In genomic region chr22:39679652-39680051, GRCh38 we compare ENCODE assay signal across 37 cellular contexts.
"Had no signal": no experiment of that assay in that cellular context is flagged by ENCODE, and none has a peak within 500 bp of the region (broad histone marks: within the 10 kb centered on the region; RNA-seq: fewer than 3 reads in every experiment).

No MANE protein-coding gene starts in this region.

- H3K27me3 Mint-ChIP-seq: activated naive CD4-positive, alpha-beta T cell treated with anti-CD3 and anti-CD28 coated beads, Interleukin-2, amount 50 U/mL, for 24 hours; activated naive CD8-positive, alpha-beta T cell; activated T-cell treated with anti-CD3 and anti-CD28 coated beads, Interleukin-2, amount 50 U/mL, for 24 hours; activated T-helper 17 cell treated with anti-CD3 and anti-CD28 coated beads, Interleukin-2, amount 50 U/mL, for 72 hours had no signal

- H3K27ac ChIP-seq: adrenal gland, ascending aorta, body of pancreas, brain microvascular endothelial cell, breast epithelium, cardiac muscle cell had no signal

- H3K36me3 ChIP-seq: adrenal gland, ascending aorta, brain microvascular endothelial cell, breast epithelium, cardiac muscle cell had no signal

- H3K4me1 Mint-ChIP-seq: activated naive CD4-positive, alpha-beta T cell treated with anti-CD3 and anti-CD28 coated beads, Interleukin-2, amount 10 ng/mL, durations not matched to agents 7 days and 5 days; activated naive CD4-positive, alpha-beta T cell treated with anti-CD3 and anti-CD28 coated beads, Interleukin-2, amount 50 U/mL, for 24 hours; activated naive CD8-positive, alpha-beta T cell treated with anti-CD3 and anti-CD28 coated beads for 36 hours; activated naive CD8-positive, alpha-beta T cell treated with anti-CD3 and anti-CD28 coated beads, Interleukin-2, amount 10 ng/mL, durations not matched to agents 7 days and 5 days; activated T-helper 17 cell treated with anti-CD3 and anti-CD28 coated beads, Interleukin-2, amount 50 U/mL, for 72 hours had no signal

- H3K36me3 Mint-ChIP-seq: activated naive CD4-positive, alpha-beta T cell treated with anti-CD3 and anti-CD28 coated beads, Interleukin-2, amount 50 U/mL, for 72 hours; activated naive CD8-positive, alpha-beta T cell; activated naive CD8-positive, alpha-beta T cell treated with anti-CD3 and anti-CD28 coated beads for 36 hours; activated naive CD8-positive, alpha-beta T cell treated with anti-CD3 and anti-CD28 coated beads, Interleukin-2, amount 10 ng/mL, durations not matched to agents 7 days and 5 days had no signal

- H3K9me3 Mint-ChIP-seq: activated naive CD4-positive, alpha-beta T cell treated with anti-CD3 and anti-CD28 coated beads for 36 hours; activated naive CD4-positive, alpha-beta T cell treated with anti-CD3 and anti-CD28 coated beads, Interleukin-2, amount 10 ng/mL, durations not matched to agents 7 days and 5 days; activated naive CD4-positive, alpha-beta T cell treated with anti-CD3 and anti-CD28 coated beads, Interleukin-2, amount 50 U/mL, for 24 hours; activated naive CD4-positive, alpha-beta T cell treated with anti-CD3 and anti-CD28 coated beads, Interleukin-2, amount 50 U/mL, for 72 hours; activated naive CD8-positive, alpha-beta T cell treated with anti-CD3 and anti-CD28 coated beads for 36 hours; activated naive CD8-positive, alpha-beta T cell treated with anti-CD3 and anti-CD28 coated beads, Interleukin-2, amount 10 ng/mL, durations not matched to agents 7 days and 5 days; activated T-cell treated with anti-CD3 and anti-CD28 coated beads, Interleukin-2, amount 50 U/mL, for 24 hours; activated T-cell treated with anti-CD3 and anti-CD28 coated beads, Interleukin-2, amount 50 U/mL, for 4 hours; activated T-cell treated with anti-CD3 and anti-CD28 coated beads, Interleukin-2, amount 50 U/mL, for 72 hours; activated T-helper 1 cell treated with anti-CD3 and anti-CD28 coated beads, Interleukin-12 subunit alpha, Interleukin-12 subunit beta, Interleukin-2, Interleukin-4 antibody, amounts not matched to agents 30 ng/mL and 10 ng/mL and 1 ng/mL, durations not matched to agents 14 hours and 24 hours and 36 hours; activated T-helper 17 cell treated with anti-CD3 and anti-CD28 coated beads, Interleukin-2, amount 50 U/mL, for 72 hours; activated T-helper 2 cell treated with anti-CD3 and anti-CD28 coated beads, Interferon-gamma antibody, Interleukin-2, Interleukin-4, amounts not matched to agents 10 μg/mL and 5 μg/mL and 100 μg/mL, durations not matched to agents 14 hours and 24 hours and 36 hours; central memory CD8-positive, alpha-beta T cell had no signal

- H3K9me3 ChIP-seq: adrenal gland, ascending aorta, body of pancreas, breast epithelium had no signal

- H3K4me1 ChIP-seq: adrenal gland, ascending aorta, body of pancreas, breast epithelium had no signal

- H3K27ac Mint-ChIP-seq: activated naive CD4-positive, alpha-beta T cell treated with anti-CD3 and anti-CD28 coated beads for 36 hours; activated naive CD4-positive, alpha-beta T cell treated with anti-CD3 and anti-CD28 coated beads, Interleukin-2, amount 10 ng/mL, durations not matched to agents 7 days and 5 days; activated naive CD4-positive, alpha-beta T cell treated with anti-CD3 and anti-CD28 coated beads, Interleukin-2, amount 50 U/mL, for 72 hours; activated naive CD8-positive, alpha-beta T cell; activated naive CD8-positive, alpha-beta T cell treated with anti-CD3 and anti-CD28 coated beads for 36 hours; activated naive CD8-positive, alpha-beta T cell treated with anti-CD3 and anti-CD28 coated beads, Interleukin-2, amount 10 ng/mL, durations not matched to agents 7 days and 5 days; activated T-cell treated with anti-CD3 and anti-CD28 coated beads, Interleukin-2, amount 50 U/mL, for 24 hours; activated T-cell treated with anti-CD3 and anti-CD28 coated beads, Interleukin-2, amount 50 U/mL, for 72 hours; activated T-helper 1 cell treated with anti-CD3 and anti-CD28 coated beads, Interleukin-12 subunit alpha, Interleukin-12 subunit beta, Interleukin-2, Interleukin-4 antibody, amounts not matched to agents 30 ng/mL and 10 ng/mL and 1 ng/mL, durations not matched to agents 14 hours and 24 hours and 36 hours; activated T-helper 17 cell treated with anti-CD3 and anti-CD28 coated beads, Interleukin-2, amount 50 U/mL, for 72 hours; activated T-helper 2 cell treated with anti-CD3 and anti-CD28 coated beads, Interferon-gamma antibody, Interleukin-2, Interleukin-4, amounts not matched to agents 10 μg/mL and 5 μg/mL and 100 μg/mL, durations not matched to agents 14 hours and 24 hours and 36 hours; brain had no signal

- DNase-seq: activated effector memory CD4-positive, alpha-beta T cell treated with anti-CD3 and anti-CD28 coated beads, Interleukin-2, amount 50 U/mL, for 16 hours; activated effector memory CD4-positive, alpha-beta T cell treated with Interleukin-2 at 50 U/mL for 16 hours; activated gamma-delta T cell; activated gamma-delta T cell treated with Interleukin-2 at 50 U/mL for 16 hours; activated naive CD4-positive, alpha-beta T cell; activated naive CD4-positive, alpha-beta T cell treated with anti-CD3 and anti-CD28 coated beads for 36 hours; activated naive CD4-positive, alpha-beta T cell treated with anti-CD3 and anti-CD28 coated beads, Interleukin-2, amount 10 ng/mL, durations not matched to agents 7 days and 5 days; activated naive CD4-positive, alpha-beta T cell treated with anti-CD3 and anti-CD28 coated beads, Interleukin-2, amount 50 U/mL, for 16 hours; activated naive CD4-positive, alpha-beta T cell treated with Interleukin-2 at 50 U/mL for 16 hours; activated naive CD8-positive, alpha-beta T cell treated with anti-CD3 and anti-CD28 coated beads for 36 hours; activated naive CD8-positive, alpha-beta T cell treated with anti-CD3 and anti-CD28 coated beads, Interleukin-2, amount 10 ng/mL, durations not matched to agents 7 days and 5 days; activated T-cell treated with anti-CD3 and anti-CD28 coated beads, Interleukin-2, amount 50 U/mL, for 1 hour; activated T-cell treated with anti-CD3 and anti-CD28 coated beads, Interleukin-2, amount 50 U/mL, for 24 hours; activated T-cell treated with anti-CD3 and anti-CD28 coated beads, Interleukin-2, amount 50 U/mL, for 4 hours; activated T-cell treated with anti-CD3 and anti-CD28 coated beads, Interleukin-2, amount 50 U/mL, for 48 hours; activated T-cell treated with anti-CD3 and anti-CD28 coated beads, Interleukin-2, amount 50 U/mL, for 72 hours; adrenal gland; amniotic stem cell; amygdala; anterior cingulate cortex; aorta; body of pancreas; brain microvascular endothelial cell; caudate nucleus; central memory CD4-positive, alpha-beta T cell; cerebellar nuclear complex had no signal

- H3K4me3 Mint-ChIP-seq: activated naive CD4-positive, alpha-beta T cell treated with anti-CD3 and anti-CD28 coated beads for 36 hours; activated naive CD4-positive, alpha-beta T cell treated with anti-CD3 and anti-CD28 coated beads, Interleukin-2, amount 10 ng/mL, durations not matched to agents 7 days and 5 days; activated naive CD4-positive, alpha-beta T cell treated with anti-CD3 and anti-CD28 coated beads, Interleukin-2, amount 50 U/mL, for 24 hours; activated naive CD8-positive, alpha-beta T cell; activated naive CD8-positive, alpha-beta T cell treated with anti-CD3 and anti-CD28 coated beads for 36 hours; activated naive CD8-positive, alpha-beta T cell treated with anti-CD3 and anti-CD28 coated beads, Interleukin-2, amount 10 ng/mL, durations not matched to agents 7 days and 5 days; activated T-cell treated with anti-CD3 and anti-CD28 coated beads, Interleukin-2, amount 50 U/mL, for 24 hours; activated T-cell treated with anti-CD3 and anti-CD28 coated beads, Interleukin-2, amount 50 U/mL, for 4 hours; activated T-cell treated with anti-CD3 and anti-CD28 coated beads, Interleukin-2, amount 50 U/mL, for 72 hours; activated T-helper 1 cell treated with anti-CD3 and anti-CD28 coated beads, Interleukin-12 subunit alpha, Interleukin-12 subunit beta, Interleukin-2, Interleukin-4 antibody, amounts not matched to agents 30 ng/mL and 10 ng/mL and 1 ng/mL, durations not matched to agents 14 hours and 24 hours and 36 hours; activated T-helper 17 cell treated with anti-CD3 and anti-CD28 coated beads, Interleukin-2, amount 50 U/mL, for 72 hours; brain; central memory CD8-positive, alpha-beta T cell had no signal

- ATAC-seq: activated naive CD4-positive, alpha-beta T cell treated with anti-CD3 and anti-CD28 coated beads, Interleukin-2, amount 50 U/mL, for 72 hours; activated T-cell treated with anti-CD3 and anti-CD28 coated beads, Interleukin-2, amount 50 U/mL, for 4 hours; activated T-cell treated with anti-CD3 and anti-CD28 coated beads, Interleukin-2, amount 50 U/mL, for 72 hours; activated T-helper 17 cell treated with anti-CD3 and anti-CD28 coated beads, Interleukin-2, amount 50 U/mL, for 72 hours; body of pancreas had no signal

- H3K4me3 ChIP-seq: adrenal gland, ascending aorta, body of pancreas, breast epithelium, cardiac muscle cell had no signal

- H3K27me3 ChIP-seq: adrenal gland, ascending aorta, body of pancreas, cardiac muscle cell had no signal
